22 cellular contexts compared by ENCODE assay signal in genomic region chr5:57034517-57034916, GRCh38.
DNase-seq lines count a peak whose midpoint lies in the region; ATAC-seq, FAIRE-seq and TF ChIP-seq lines count a peak whose summit lies in the region.
"Had no signal": no experiment of that assay in that cellular context is flagged by ENCODE, and none has a peak within 500 bp of the region (broad histone marks: within the 10 kb centered on the region; RNA-seq: fewer than 3 reads in every experiment).

No MANE protein-coding gene starts in this region.

- no peak overlapping the region for H3K9ac ChIP-seq in HCT116 (ENCODE audit: low read length)
- no peak overlapping the region for H3K9ac ChIP-seq in H1 (replicated peaks in 1 of 4; ENCODE audit: extremely low read depth in 1 of 4, low read depth in 3 of 4, low read length in 3 of 4)
- H3K9ac ChIP-seq in neural progenitor cell, result no peak overlapping the region

- peak; percentile 76 for DNase-seq in Calu3
- no peak for DNase-seq in HCT116 (ENCODE audit: low read depth, low spot score)
- DNase-seq in H1 (ENCODE audit: low read depth in 1 of 2, low spot score in 2 of 2), result no peak
- no peak for DNase-seq in neural progenitor cell (ENCODE audit: low spot score)
- no peak for DNase-seq in NCI-H1694 (lab: John Stamatoyannopoulos, UW)
- no peak for DNase-seq in activated T-cell treated with anti-CD3 and anti-CD28 coated beads, Interleukin-2, amount 50 U/mL, for 48 hours
- DNase-seq: DMS79 treated with DMSO at 0.1 percent for 48 hours, HFFc6, KBM-7, NCI-H1092 treated with DMSO at 0.1 percent for 48 hours, NCI-H146, NCI-H2029 treated with DMSO at 0.1 percent for 48 hours, NCI-H2171, NCI-H345, NCI-H524, SJCRH30 had no signal

- H3K56ac ChIP-seq in H1 (replicated peaks; ENCODE audit: insufficient read length, low read depth, low read length), result no peak overlapping the region

- H2AFZ ChIP-seq in HCT116 (ENCODE audit: low read depth, low read length, poor library complexity, severe bottlenecking), result peak overlapping the region; percentile 42
- peak overlapping the region; percentile 98 for H2AFZ ChIP-seq in H1 (ENCODE audit: low read length)
- peak overlapping the region; percentile 31 for H2AFZ ChIP-seq in neural progenitor cell (replicated peaks)

- RAD21 ChIA-PET in HCT116 (lab: Charles Lee; ENCODE audit: low non-redundant PET in 1 of 2, low total read pairs in 2 of 2, uncharacterized antibody in 2 of 2, unreplicated experiment in 2 of 2), result no interaction called here

- peaks cover 64% of the 10 kb centered on the region for H3K4me1 Mint-ChIP-seq in Calu3 (ENCODE audit: low read depth, unreplicated experiment)
- no peaks in the 10 kb centered on the region for H3K4me1 Mint-ChIP-seq in neural progenitor cell

- no peaks in the 10 kb centered on the region for H3K79me1 ChIP-seq in H1 (ENCODE audit: low read depth, low read length)

- H3K23ac ChIP-seq in H1 (ENCODE audit: insufficient read length), result no peak overlapping the region

- H3K18ac ChIP-seq in H1 (ENCODE audit: extremely low read depth, low read length), result no peak overlapping the region

- POLR2A ChIA-PET in HCT116 (lab: Charles Lee), result no interaction called here
- POLR2A ChIA-PET in H1 (lab: Charles Lee; ENCODE audit: partially characterized antibody), result no interaction called here

- H4K20me1 ChIP-seq in HCT116 (ENCODE audit: insufficient read depth) (no peaks in the 10 kb centered on the region), H1 (replicated peaks in 1 of 2; ENCODE audit: control insufficient read depth in 1 of 2, insufficient read depth in 2 of 2, low read length in 2 of 2) (no peaks in the 10 kb centered on the region), neural progenitor cell (ENCODE audit: low read depth) (no peaks in the 10 kb centered on the region)

- no peaks in the 10 kb centered on the region for H3K9me3 Mint-ChIP-seq in Calu3 (ENCODE audit: low read depth, unreplicated experiment)
- no peaks in the 10 kb centered on the region for H3K9me3 Mint-ChIP-seq in neural progenitor cell
- H3K9me3 Mint-ChIP-seq: HFFc6 had no signal

- H2BK120ac ChIP-seq in H1 (replicated peaks; ENCODE audit: low read depth, low read length), result no peak overlapping the region

- no peak overlapping the region for H3K4ac ChIP-seq in H1 (replicated peaks; ENCODE audit: insufficient read length, low read depth, low read length)

- TF ChIP-seq RAD21 in HCT116 (IDR thresholded peaks at IDR 0.05; ENCODE audit: low read depth) (no peak), H1 (IDR thresholded peaks at IDR 0.05 in 1 of 2, conservative IDR thresholded peaks at IDR 0.05 in 1 of 2; ENCODE audit: low read depth in 2 of 2, low read length in 2 of 2) (no peak)

- no peak overlapping the region for H2AK5ac ChIP-seq in H1 (ENCODE audit: low read depth, low read length)

- H3K9me2 ChIP-seq in HCT116 (ENCODE audit: insufficient read depth), result no peaks in the 10 kb centered on the region

- H3K79me2 ChIP-seq in HCT116 (ENCODE audit: insufficient read depth, low read length) (no peaks in the 10 kb centered on the region), H1 (ENCODE audit: control insufficient read depth in 1 of 2, insufficient read depth in 2 of 2, low read length in 2 of 2) (no peaks in the 10 kb centered on the region), neural progenitor cell (ENCODE audit: low read depth) (no peaks in the 10 kb centered on the region)

- H3K14ac ChIP-seq in H1 (ENCODE audit: insufficient read length), result no peak overlapping the region

- no peak overlapping the region for H2BK12ac ChIP-seq in H1 (ENCODE audit: low read depth, low read length)

- H2BK15ac ChIP-seq in H1 (ENCODE audit: low read length), result no peak overlapping the region

- H2BK5ac ChIP-seq in H1 (ENCODE audit: low read depth, low read length), result no peak overlapping the region

- H3K9me3 ChIP-seq in HCT116 (ENCODE audit: control insufficient read depth in 1 of 2, insufficient read depth in 1 of 2, low read depth in 1 of 2, low read length in 2 of 2), result no peaks in the 10 kb centered on the region
- no peaks in the 10 kb centered on the region for H3K9me3 ChIP-seq in H1 (ENCODE audit: insufficient read depth in 2 of 2, low read depth in 1 of 2, low read length in 1 of 2)
- H3K9me3 ChIP-seq in neural progenitor cell (ENCODE audit: low read depth), result no peaks in the 10 kb centered on the region
- H3K9me3 ChIP-seq: A549, SJCRH30 had no signal

- H3K27me3 ChIP-seq in HCT116 (ENCODE audit: insufficient read depth, low read length) (no peaks in the 10 kb centered on the region), H1 (replicated peaks in 1 of 4; ENCODE audit: control insufficient read depth in 3 of 4, extremely low read depth in 1 of 4, insufficient read depth in 3 of 4, low read length in 3 of 4) (no peaks in the 10 kb centered on the region), neural progenitor cell (no peaks in the 10 kb centered on the region)
- H3K27me3 ChIP-seq: SJCRH30 had no signal

- no peak overlapping the region for H2BK20ac ChIP-seq in H1 (ENCODE audit: low read length)

- H3K4me1 ChIP-seq in HCT116 (ENCODE audit: control insufficient read depth in 1 of 2, insufficient read depth in 2 of 2, low read length in 2 of 2), result peaks cover 39 to 57% of the 10 kb centered on the region in 2 experiments
- peaks cover 0 to 2% (median 0%) of the 10 kb centered on the region in 4 experiments; a peak in 1 of 7 replicates for H3K4me1 ChIP-seq in H1 (replicated peaks in 1 of 4; ENCODE audit: control insufficient read depth in 3 of 4, insufficient read depth in 4 of 4, low read length in 3 of 4)
- peaks cover 6% of the 10 kb centered on the region for H3K4me1 ChIP-seq in neural progenitor cell

- H3K36me3 ChIP-seq in HCT116 (ENCODE audit: control insufficient read depth in 1 of 2, insufficient read depth in 2 of 2, low read length in 2 of 2), result no peaks in the 10 kb centered on the region
- H3K36me3 ChIP-seq in H1 (ENCODE audit: control insufficient read depth in 2 of 4, insufficient read depth in 4 of 4, low read length in 3 of 4), result no peaks in the 10 kb centered on the region
- no peaks in the 10 kb centered on the region for H3K36me3 ChIP-seq in neural progenitor cell
- H3K36me3 ChIP-seq: SJCRH30 had no signal

- intact Hi-C loops in Calu3 (cut with micrococcal nuclease; ENCODE audit: unreplicated experiment) (loop anchor here (5.0 kb wide), 2 partner anchors 48 to 82 kb away; partner anchors contain the start of gene MIER3), HCT116 (cut with micrococcal nuclease) (loop anchor here (5.0 kb wide), 1 partner anchor 138 kb away; the partner anchor contains the start of gene GPBP1)

- H4K5ac ChIP-seq in H1 (ENCODE audit: insufficient read length, low read depth, low read length), result no peak overlapping the region

- no peak for TF ChIP-seq EP300 in H1 (IDR thresholded peaks at IDR 0.05; ENCODE audit: borderline replicate concordance in 1 of 2, low read depth in 2 of 2, low read length in 2 of 2)

- no peak overlapping the region for H3K4me3 ChIP-seq in HCT116 (replicated peaks in 1 of 2; ENCODE audit: low read depth in 1 of 2, low read length in 2 of 2)
- H3K4me3 ChIP-seq in H1 (ENCODE audit: extremely low read depth in 1 of 4, insufficient read depth in 2 of 4, low read depth in 3 of 4, low read length in 4 of 4), result no peak overlapping the region
- H3K4me3 ChIP-seq in neural progenitor cell, result no peak overlapping the region
- H3K4me3 ChIP-seq: A549, SJCRH30 had no signal

- no peaks in the 10 kb centered on the region for H3K36me3 Mint-ChIP-seq in Calu3 (ENCODE audit: insufficient read depth, unreplicated experiment)
- H3K36me3 Mint-ChIP-seq in neural progenitor cell, result no peaks in the 10 kb centered on the region
- H3K36me3 Mint-ChIP-seq: CD14-positive monocyte had no signal

- H3K27ac ChIP-seq in HCT116 (ENCODE audit: low read depth, low read length) (no peak overlapping the region), H1 (ENCODE audit: low read depth, low read length) (no peak overlapping the region), neural progenitor cell (no peak overlapping the region)
- H3K27ac ChIP-seq: A549, SJCRH30 had no signal

- WGBS in H1 (ENCODE audit: extremely low coverage in 1 of 2, insufficient coverage in 1 of 2, insufficient read length in 1 of 2, insufficient replicate concordance in 2 of 2, low coverage in 1 of 2, low lambda C conversion rate in 2 of 2, missing lambda C conversion rate in 1 of 2), 2 experiments, result 74% methylated on average over 2 of the region's 2 CpGs; no CpG with 5 or more reads in 1 of the 2 experiments

- H3K23me2 ChIP-seq in H1 (ENCODE audit: low read depth, low read length), result no peaks in the 10 kb centered on the region

- peak overlapping the region; percentile 40 for H3K27ac Mint-ChIP-seq in Calu3 (ENCODE audit: unreplicated experiment)
- no peak overlapping the region for H3K27ac Mint-ChIP-seq in neural progenitor cell
- H3K27ac Mint-ChIP-seq: B cell, CD14-positive monocyte, HFFc6 had no signal

- no peak for TF ChIP-seq POLR2A in HCT116 (IDR thresholded peaks at IDR 0.05; ENCODE audit: borderline replicate concordance, extremely low read depth, insufficient read depth, insufficient read length)
- no peak for TF ChIP-seq POLR2A in H1 (IDR thresholded peaks at IDR 0.05; ENCODE audit: control extremely low read depth in 1 of 2, low read depth in 2 of 2, low read length in 2 of 2)

- H3K4me3 Mint-ChIP-seq in Calu3 (ENCODE audit: low read depth, unreplicated experiment) (peak overlapping the region; percentile 51), neural progenitor cell (no peak overlapping the region)
- H3K4me3 Mint-ChIP-seq: B cell, CD14-positive monocyte, HFFc6 had no signal

- no peak for FAIRE-seq in H1 (lab: Jason Lieb, UNC)
- FAIRE-seq: A549, GM12891, RCC 7860 had no signal

- CTCF ChIA-PET in Calu3 (lab: Charles Lee) (interaction anchor here (0.8 kb wide), 1 partner anchor 104 kb away, joined by 3 read pairs; no protein-coding TSS in a partner anchor), HCT116 (lab: Charles Lee) (no interaction called here), H1 (lab: Charles Lee; ENCODE audit: partially characterized antibody) (interaction anchor here (0.9 kb wide), 1 partner anchor 39 kb away, joined by 3 read pairs; no protein-coding TSS in a partner anchor)

- no peaks in the 10 kb centered on the region for H3K27me3 Mint-ChIP-seq in Calu3 (ENCODE audit: unreplicated experiment)
- peaks cover 4% of the 10 kb centered on the region for H3K27me3 Mint-ChIP-seq in neural progenitor cell (ENCODE audit: insufficient read depth, low read depth)

- H4K8ac ChIP-seq in H1 (ENCODE audit: extremely low read depth, insufficient read depth, low read length), result no peak overlapping the region

- ATAC-seq in HCT116, result 0 out of 2 replicates have a peak, but pooled peaks have one; percentile 25
- no peak for ATAC-seq in GM21576 (IDR thresholded peaks at IDR 0.05; ENCODE audit: unreplicated experiment)
- ATAC-seq: A549 had no signal

- H3F3A ChIP-seq in neural progenitor cell (ENCODE audit: low read depth), result no peaks in the 10 kb centered on the region

- BruUV-seq in Calu3 (replicated peaks; lab: Mats Ljungman, UMichigan) (no TSS peak), HCT116 (replicated peaks; lab: Mats Ljungman, UMichigan) (no TSS peak)

- TF ChIP-seq CTCF in Calu3 (IDR thresholded peaks at IDR 0.05; ENCODE audit: unreplicated experiment) (no peak), HCT116 (IDR thresholded peaks at IDR 0.05 in 2 of 3, conservative IDR thresholded peaks at IDR 0.05 in 1 of 3; ENCODE audit: borderline replicate concordance in 1 of 3, insufficient read depth in 1 of 3, low read depth in 2 of 3, low read length in 2 of 3) (no peak), H1 (IDR thresholded peaks at IDR 0.05; ENCODE audit: control extremely low read depth in 1 of 3, insufficient read depth in 1 of 3, low read depth in 1 of 3, low read length in 3 of 3) (no peak), neural progenitor cell (IDR thresholded peaks at IDR 0.05) (no peak)

- H4K91ac ChIP-seq in H1 (replicated peaks; ENCODE audit: insufficient read length, low read length), result no peak overlapping the region

- H3K4me2 ChIP-seq in HCT116 (ENCODE audit: low read length) (peak overlapping the region; percentile 32; the same call in 1 of the 2 replicates), H1 (ENCODE audit: insufficient read depth in 1 of 2, low read depth in 2 of 2, low read length in 2 of 2) (no peak overlapping the region), neural progenitor cell (no peak overlapping the region)
- H3K4me2 ChIP-seq: A549 had no signal

Comparison
In these comparisons a context has a peak if more than half of its experiments do, and no peak if none do; other contexts are left out.
1. H2AFZ ChIP-seq: peak in every context shown above with its lines; median percentile 98 in H1; 42 in HCT116; 31 in neural progenitor cell.